Comparison of ENCODE assay signal across 8 cellular contexts in the genomic region with DNA sequence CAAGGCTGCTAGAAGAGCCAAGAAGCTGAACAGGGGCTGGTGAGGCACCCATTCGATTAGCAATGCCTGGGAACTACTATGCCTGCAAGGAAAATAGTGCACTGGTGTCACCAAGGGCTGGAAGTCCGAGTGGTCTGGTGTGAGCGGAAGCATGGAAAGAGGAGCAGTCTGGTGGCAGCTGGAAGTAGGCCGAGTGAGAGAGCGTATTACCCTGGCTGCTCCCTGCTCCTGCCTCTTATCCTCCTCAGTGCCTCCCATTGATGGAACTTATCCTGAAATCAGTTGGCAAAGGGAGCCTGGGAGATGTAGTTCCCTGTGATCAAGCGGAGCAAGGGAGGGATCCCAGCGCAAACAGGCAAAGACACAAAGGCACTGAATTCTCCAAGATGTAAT. TPM values are rescaled to one million over a fixed set of nuclear protein-coding genes. Genes with fewer than 3 reads are reported as not detected.
A peak's percentile ranks its signal among the peaks of the same experiment; 100 is the strongest.
DNase-seq lines count a peak whose midpoint lies in the region; ATAC-seq and TF ChIP-seq lines count a peak whose summit lies in the region.

No MANE protein-coding gene starts in this region.

- H3K27ac ChIP-seq in RWPE2 (ENCODE audit: poor library complexity, severe bottlenecking) (peak overlapping the region; percentile 42), esophagus muscularis mucosa (replicated peaks in 1 of 4) (peak overlapping the region; percentile 60 to 78 (median 69)), sigmoid colon (peak overlapping the region; percentile 49 to 74 (median 62))

- TF ChIP-seq EP300 in esophagus muscularis mucosa (IDR thresholded peaks at IDR 0.05), result no peak
- no peak for TF ChIP-seq EP300 in sigmoid colon (IDR thresholded peaks at IDR 0.05)

- H3K27me3 ChIP-seq in GM06990 (replicated peaks; ENCODE audit: control insufficient read depth, insufficient read depth, low read length), result no peaks in the 10 kb centered on the region
- H3K27me3 ChIP-seq in RWPE2 (ENCODE audit: insufficient read depth, poor library complexity, severe bottlenecking), result no peaks in the 10 kb centered on the region
- H3K27me3 ChIP-seq in esophagus muscularis mucosa, result no peaks in the 10 kb centered on the region
- H3K27me3 ChIP-seq in sigmoid colon, result no peaks in the 10 kb centered on the region

- intact Hi-C loops in esophagus muscularis mucosa (cut with DNase I), result no loop called here
- intact Hi-C loops in sigmoid colon (cut with DNase I), result no loop called here

- H3K4me3 ChIP-seq in GM06990 (replicated peaks; ENCODE audit: low read depth, low read length) (peak overlapping the region; percentile 54), RWPE2 (ENCODE audit: severe bottlenecking) (no peak overlapping the region), esophagus muscularis mucosa (peak overlapping the region in 1 of 4 donors; percentile 7), sigmoid colon (no peak overlapping the region)

- H3K36me3 ChIP-seq in GM06990 (ENCODE audit: control insufficient read depth, insufficient read depth, low read length), result no peaks in the 10 kb centered on the region; the same call in 1 of the 2 replicates
- H3K36me3 ChIP-seq in RWPE2 (ENCODE audit: low read depth), result no peaks in the 10 kb centered on the region
- no peaks in the 10 kb centered on the region for H3K36me3 ChIP-seq in esophagus muscularis mucosa
- no peaks in the 10 kb centered on the region for H3K36me3 ChIP-seq in sigmoid colon

- ATAC-seq in RWPE2 (ENCODE audit: low read depth) (0 out of 3 replicates have a peak, but pooled peaks have one; percentile 23), GM21576 (IDR thresholded peaks at IDR 0.05; ENCODE audit: unreplicated experiment) (no peak), HG03469 (IDR thresholded peaks at IDR 0.05; ENCODE audit: unreplicated experiment) (no peak), GM21619 (IDR thresholded peaks at IDR 0.05; ENCODE audit: unreplicated experiment) (no peak)

- peaks cover 37% of the 10 kb centered on the region for H3K4me1 ChIP-seq in RWPE2 (ENCODE audit: insufficient read depth, poor library complexity, severe bottlenecking)
- peaks cover 24 to 59% (median 48%) of the 10 kb centered on the region in 4 donors for H3K4me1 ChIP-seq in esophagus muscularis mucosa
- H3K4me1 ChIP-seq in sigmoid colon, result peaks cover 0 to 44% (median 27%) of the 10 kb centered on the region in 4 donors

- 79% methylated on average over 6 of the region's 7 CpGs for WGBS in esophagus muscularis mucosa
- WGBS in sigmoid colon, 2 donors, result 84 to 86% methylated on average over 7 of the region's 7 CpGs

- H3K9me3 ChIP-seq in RWPE2 (ENCODE audit: severe bottlenecking) (no peaks in the 10 kb centered on the region), esophagus muscularis mucosa (no peaks in the 10 kb centered on the region), sigmoid colon (no peaks in the 10 kb centered on the region)

- no peak for DNase-seq in GM06990 (ENCODE audit: extremely low read depth, insufficient read length)
- no peak for DNase-seq in RWPE2 (ENCODE audit: low spot score)
- DNase-seq in esophagus muscularis mucosa (ENCODE audit: extremely low spot score), result no peak
- no peak for DNase-seq in sigmoid colon
- no peak for DNase-seq in KG1 (lab: John Stamatoyannopoulos, UW)

- TF ChIP-seq CTCF in GM06990 (IDR thresholded peaks at IDR 0.05; ENCODE audit: insufficient read depth, low read length, poor library complexity, severe bottlenecking) (no peak), RWPE2 (IDR thresholded peaks at IDR 0.05; ENCODE audit: poor library complexity, severe bottlenecking) (no peak), esophagus muscularis mucosa (IDR thresholded peaks at IDR 0.05) (no peak), sigmoid colon (IDR thresholded peaks at IDR 0.05) (no peak)

- TF ChIP-seq POLR2A in esophagus muscularis mucosa (IDR thresholded peaks at IDR 0.05; ENCODE audit: low read depth), result no peak
- TF ChIP-seq POLR2A in sigmoid colon (IDR thresholded peaks at IDR 0.05), result no peak

RNA-seq across cellular contexts. Expression of a gene that starts 9.6 kb away (rescaled TPM):
- total RNA-seq in esophagus muscularis mucosa, result 10 to 100 TPM; 20.7 to 39.3 (median 29.2) TPM
- total RNA-seq in sigmoid colon, result 10 to 100 TPM; 20.5 to 28.5 (median 25.5) TPM
- polyA plus RNA-seq in sigmoid colon, result 100 to 1,000 TPM in 1 of 3 donors, 10 to 100 TPM in 2; 22.8 to 113 (median 24.3) TPM
